ENCODE assay signal across 2 cellular contexts in the genomic region with DNA sequence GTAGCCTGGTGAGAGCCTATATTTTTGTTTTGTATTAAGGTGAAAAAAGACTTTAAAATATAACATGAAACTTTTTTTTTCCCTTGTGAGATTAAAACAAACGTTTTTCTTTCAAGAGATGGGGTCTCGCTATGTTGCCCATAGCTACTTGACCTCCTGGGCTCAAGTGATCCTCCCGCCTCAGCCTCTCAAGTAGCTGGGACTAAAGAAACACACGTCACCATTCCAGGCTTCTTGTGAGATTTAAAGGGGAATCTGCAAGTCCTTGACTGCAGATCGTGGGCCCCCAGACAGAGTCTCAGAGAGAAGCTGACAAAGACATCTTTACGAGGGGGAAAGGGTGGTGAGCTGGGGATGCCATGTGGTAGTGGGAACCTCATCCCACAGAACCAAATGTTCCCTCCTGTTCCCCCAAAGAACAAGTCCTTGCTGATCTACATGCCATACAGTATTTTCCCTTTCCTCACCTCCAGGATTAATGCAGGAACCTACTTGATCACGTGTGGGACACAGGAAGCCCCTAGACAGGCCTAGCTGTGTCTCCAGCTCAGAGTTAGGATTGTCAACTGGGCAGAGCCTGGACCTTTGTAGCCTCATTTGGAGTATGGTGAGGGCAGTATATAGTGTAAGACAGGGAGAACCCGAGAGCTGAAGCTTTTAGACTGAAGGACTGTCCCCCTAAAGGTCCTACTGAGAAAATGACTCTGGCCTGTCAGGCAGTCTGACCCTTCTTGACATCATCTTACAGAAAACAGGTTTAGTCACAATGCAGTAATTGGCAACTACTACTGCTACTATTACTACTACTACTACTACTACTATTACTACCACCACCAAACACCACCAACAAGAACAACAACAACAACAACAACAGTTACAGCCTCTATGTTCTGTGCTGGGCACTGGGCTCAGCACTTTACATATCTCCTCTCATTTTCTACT.
TF ChIP-seq lines count a peak whose summit lies in the region.

No MANE protein-coding gene starts in this region.

TF ChIP-seq in SK-N-SH, 30 proteins besides CTCF, POLR2A, EP300 and RAD21 (continued from another document):
- TF ChIP-seq, protein P1, sequence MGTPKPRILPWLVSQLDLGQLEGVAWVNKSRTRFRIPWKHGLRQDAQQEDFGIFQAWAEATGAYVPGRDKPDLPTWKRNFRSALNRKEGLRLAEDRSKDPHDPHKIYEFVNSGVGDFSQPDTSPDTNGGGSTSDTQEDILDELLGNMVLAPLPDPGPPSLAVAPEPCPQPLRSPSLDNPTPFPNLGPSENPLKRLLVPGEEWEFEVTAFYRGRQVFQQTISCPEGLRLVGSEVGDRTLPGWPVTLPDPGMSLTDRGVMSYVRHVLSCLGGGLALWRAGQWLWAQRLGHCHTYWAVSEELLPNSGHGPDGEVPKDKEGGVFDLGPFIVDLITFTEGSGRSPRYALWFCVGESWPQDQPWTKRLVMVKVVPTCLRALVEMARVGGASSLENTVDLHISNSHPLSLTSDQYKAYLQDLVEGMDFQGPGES (IDR thresholded peaks at IDR 0.05; ENCODE audit: low read depth, low read length), result no peak
- TF ChIP-seq FOSL2 (IDR thresholded peaks at IDR 0.05; ENCODE audit: borderline replicate concordance, low read depth) (no peak), NFIC (IDR thresholded peaks at IDR 0.05; ENCODE audit: borderline replicate concordance) (no peak), GATA2 (CRISPR knock-in tag; IDR thresholded peaks at IDR 0.05) (no peak), EZH2phosphoT487 (IDR thresholded peaks at IDR 0.05; ENCODE audit: borderline replicate concordance, low read depth) (no peak), FOXM1 (IDR thresholded peaks at IDR 0.05; ENCODE audit: low read depth) (no peak), FOXJ3 (CRISPR knock-in tag; IDR thresholded peaks at IDR 0.05) (no peak), MXI1 (IDR thresholded peaks at IDR 0.05; ENCODE audit: low read depth, low read length) (no peak), MEF2A (IDR thresholded peaks at IDR 0.05; ENCODE audit: borderline replicate concordance, low read depth) (no peak), SMC3 (IDR thresholded peaks at IDR 0.05; ENCODE audit: low read depth, low read length) (no peak), TCF12 (IDR thresholded peaks at IDR 0.05) (no peak), YY1 (IDR thresholded peaks at IDR 0.05; ENCODE audit: low read depth) (no peak), ELF1 (IDR thresholded peaks at IDR 0.05) (no peak), TEAD4 (IDR thresholded peaks at IDR 0.05; ENCODE audit: borderline replicate concordance, insufficient read depth) (no peak)
- TF ChIP-seq, protein P2, sequence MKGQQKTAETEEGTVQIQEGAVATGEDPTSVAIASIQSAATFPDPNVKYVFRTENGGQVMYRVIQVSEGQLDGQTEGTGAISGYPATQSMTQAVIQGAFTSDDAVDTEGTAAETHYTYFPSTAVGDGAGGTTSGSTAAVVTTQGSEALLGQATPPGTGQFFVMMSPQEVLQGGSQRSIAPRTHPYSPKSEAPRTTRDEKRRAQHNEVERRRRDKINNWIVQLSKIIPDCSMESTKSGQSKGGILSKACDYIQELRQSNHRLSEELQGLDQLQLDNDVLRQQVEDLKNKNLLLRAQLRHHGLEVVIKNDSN (IDR thresholded peaks at IDR 0.05; ENCODE audit: borderline replicate concordance, low read depth), result no peak
- TF ChIP-seq, protein P3, sequence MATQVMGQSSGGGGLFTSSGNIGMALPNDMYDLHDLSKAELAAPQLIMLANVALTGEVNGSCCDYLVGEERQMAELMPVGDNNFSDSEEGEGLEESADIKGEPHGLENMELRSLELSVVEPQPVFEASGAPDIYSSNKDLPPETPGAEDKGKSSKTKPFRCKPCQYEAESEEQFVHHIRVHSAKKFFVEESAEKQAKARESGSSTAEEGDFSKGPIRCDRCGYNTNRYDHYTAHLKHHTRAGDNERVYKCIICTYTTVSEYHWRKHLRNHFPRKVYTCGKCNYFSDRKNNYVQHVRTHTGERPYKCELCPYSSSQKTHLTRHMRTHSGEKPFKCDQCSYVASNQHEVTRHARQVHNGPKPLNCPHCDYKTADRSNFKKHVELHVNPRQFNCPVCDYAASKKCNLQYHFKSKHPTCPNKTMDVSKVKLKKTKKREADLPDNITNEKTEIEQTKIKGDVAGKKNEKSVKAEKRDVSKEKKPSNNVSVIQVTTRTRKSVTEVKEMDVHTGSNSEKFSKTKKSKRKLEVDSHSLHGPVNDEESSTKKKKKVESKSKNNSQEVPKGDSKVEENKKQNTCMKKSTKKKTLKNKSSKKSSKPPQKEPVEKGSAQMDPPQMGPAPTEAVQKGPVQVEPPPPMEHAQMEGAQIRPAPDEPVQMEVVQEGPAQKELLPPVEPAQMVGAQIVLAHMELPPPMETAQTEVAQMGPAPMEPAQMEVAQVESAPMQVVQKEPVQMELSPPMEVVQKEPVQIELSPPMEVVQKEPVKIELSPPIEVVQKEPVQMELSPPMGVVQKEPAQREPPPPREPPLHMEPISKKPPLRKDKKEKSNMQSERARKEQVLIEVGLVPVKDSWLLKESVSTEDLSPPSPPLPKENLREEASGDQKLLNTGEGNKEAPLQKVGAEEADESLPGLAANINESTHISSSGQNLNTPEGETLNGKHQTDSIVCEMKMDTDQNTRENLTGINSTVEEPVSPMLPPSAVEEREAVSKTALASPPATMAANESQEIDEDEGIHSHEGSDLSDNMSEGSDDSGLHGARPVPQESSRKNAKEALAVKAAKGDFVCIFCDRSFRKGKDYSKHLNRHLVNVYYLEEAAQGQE (IDR thresholded peaks at IDR 0.05; ENCODE audit: low read depth, low read length), result no peak

TF ChIP-seq in SK-N-SH treated with all-trans-retinoic acid at 6 μM for 48 hours, 23 proteins besides CTCF, POLR2A, EP300 and RAD21 (continued from another document):
- TF ChIP-seq, protein P4, sequence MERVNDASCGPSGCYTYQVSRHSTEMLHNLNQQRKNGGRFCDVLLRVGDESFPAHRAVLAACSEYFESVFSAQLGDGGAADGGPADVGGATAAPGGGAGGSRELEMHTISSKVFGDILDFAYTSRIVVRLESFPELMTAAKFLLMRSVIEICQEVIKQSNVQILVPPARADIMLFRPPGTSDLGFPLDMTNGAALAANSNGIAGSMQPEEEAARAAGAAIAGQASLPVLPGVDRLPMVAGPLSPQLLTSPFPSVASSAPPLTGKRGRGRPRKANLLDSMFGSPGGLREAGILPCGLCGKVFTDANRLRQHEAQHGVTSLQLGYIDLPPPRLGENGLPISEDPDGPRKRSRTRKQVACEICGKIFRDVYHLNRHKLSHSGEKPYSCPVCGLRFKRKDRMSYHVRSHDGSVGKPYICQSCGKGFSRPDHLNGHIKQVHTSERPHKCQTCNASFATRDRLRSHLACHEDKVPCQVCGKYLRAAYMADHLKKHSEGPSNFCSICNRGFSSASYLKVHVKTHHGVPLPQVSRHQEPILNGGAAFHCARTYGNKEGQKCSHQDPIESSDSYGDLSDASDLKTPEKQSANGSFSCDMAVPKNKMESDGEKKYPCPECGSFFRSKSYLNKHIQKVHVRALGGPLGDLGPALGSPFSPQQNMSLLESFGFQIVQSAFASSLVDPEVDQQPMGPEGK (CRISPR knock-in tag; IDR thresholded peaks at IDR 0.05; ENCODE audit: borderline replicate concordance), result no peak
- TF ChIP-seq, protein P5, sequence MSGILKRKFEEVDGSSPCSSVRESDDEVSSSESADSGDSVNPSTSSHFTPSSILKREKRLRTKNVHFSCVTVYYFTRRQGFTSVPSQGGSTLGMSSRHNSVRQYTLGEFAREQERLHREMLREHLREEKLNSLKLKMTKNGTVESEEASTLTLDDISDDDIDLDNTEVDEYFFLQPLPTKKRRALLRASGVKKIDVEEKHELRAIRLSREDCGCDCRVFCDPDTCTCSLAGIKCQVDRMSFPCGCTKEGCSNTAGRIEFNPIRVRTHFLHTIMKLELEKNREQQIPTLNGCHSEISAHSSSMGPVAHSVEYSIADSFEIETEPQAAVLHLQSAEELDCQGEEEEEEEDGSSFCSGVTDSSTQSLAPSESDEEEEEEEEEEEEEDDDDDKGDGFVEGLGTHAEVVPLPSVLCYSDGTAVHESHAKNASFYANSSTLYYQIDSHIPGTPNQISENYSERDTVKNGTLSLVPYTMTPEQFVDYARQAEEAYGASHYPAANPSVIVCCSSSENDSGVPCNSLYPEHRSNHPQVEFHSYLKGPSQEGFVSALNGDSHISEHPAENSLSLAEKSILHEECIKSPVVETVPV (CRISPR knock-in tag; IDR thresholded peaks at IDR 0.05), result no peak
- TF ChIP-seq ZNF70 (CRISPR knock-in tag; IDR thresholded peaks at IDR 0.05), result no peak
- no peak for TF ChIP-seq OSR1 (CRISPR knock-in tag; IDR thresholded peaks at IDR 0.05)
- TF ChIP-seq, protein P6, sequence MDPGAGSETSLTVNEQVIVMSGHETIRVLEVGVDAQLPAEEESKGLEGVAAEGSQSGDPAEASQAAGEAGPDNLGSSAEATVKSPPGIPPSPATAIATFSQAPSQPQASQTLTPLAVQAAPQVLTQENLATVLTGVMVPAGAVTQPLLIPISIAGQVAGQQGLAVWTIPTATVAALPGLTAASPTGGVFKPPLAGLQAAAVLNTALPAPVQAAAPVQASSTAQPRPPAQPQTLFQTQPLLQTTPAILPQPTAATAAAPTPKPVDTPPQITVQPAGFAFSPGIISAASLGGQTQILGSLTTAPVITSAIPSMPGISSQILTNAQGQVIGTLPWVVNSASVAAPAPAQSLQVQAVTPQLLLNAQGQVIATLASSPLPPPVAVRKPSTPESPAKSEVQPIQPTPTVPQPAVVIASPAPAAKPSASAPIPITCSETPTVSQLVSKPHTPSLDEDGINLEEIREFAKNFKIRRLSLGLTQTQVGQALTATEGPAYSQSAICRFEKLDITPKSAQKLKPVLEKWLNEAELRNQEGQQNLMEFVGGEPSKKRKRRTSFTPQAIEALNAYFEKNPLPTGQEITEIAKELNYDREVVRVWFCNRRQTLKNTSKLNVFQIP (CRISPR knock-in tag; IDR thresholded peaks at IDR 0.05; ENCODE audit: borderline replicate concordance, low read depth), result no peak
- TF ChIP-seq TOX (CRISPR knock-in tag; IDR thresholded peaks at IDR 0.05; ENCODE audit: borderline replicate concordance), result no peak
- TF ChIP-seq RARB (CRISPR knock-in tag; IDR thresholded peaks at IDR 0.05), result no peak
- no peak for TF ChIP-seq SNAI2 (CRISPR knock-in tag; IDR thresholded peaks at IDR 0.05)
- TF ChIP-seq PPARA (CRISPR knock-in tag; IDR thresholded peaks at IDR 0.05; ENCODE audit: borderline replicate concordance), result no peak
- no peak for TF ChIP-seq ZC3H10 (CRISPR knock-in tag; IDR thresholded peaks at IDR 0.05)
- TF ChIP-seq, protein P7, sequence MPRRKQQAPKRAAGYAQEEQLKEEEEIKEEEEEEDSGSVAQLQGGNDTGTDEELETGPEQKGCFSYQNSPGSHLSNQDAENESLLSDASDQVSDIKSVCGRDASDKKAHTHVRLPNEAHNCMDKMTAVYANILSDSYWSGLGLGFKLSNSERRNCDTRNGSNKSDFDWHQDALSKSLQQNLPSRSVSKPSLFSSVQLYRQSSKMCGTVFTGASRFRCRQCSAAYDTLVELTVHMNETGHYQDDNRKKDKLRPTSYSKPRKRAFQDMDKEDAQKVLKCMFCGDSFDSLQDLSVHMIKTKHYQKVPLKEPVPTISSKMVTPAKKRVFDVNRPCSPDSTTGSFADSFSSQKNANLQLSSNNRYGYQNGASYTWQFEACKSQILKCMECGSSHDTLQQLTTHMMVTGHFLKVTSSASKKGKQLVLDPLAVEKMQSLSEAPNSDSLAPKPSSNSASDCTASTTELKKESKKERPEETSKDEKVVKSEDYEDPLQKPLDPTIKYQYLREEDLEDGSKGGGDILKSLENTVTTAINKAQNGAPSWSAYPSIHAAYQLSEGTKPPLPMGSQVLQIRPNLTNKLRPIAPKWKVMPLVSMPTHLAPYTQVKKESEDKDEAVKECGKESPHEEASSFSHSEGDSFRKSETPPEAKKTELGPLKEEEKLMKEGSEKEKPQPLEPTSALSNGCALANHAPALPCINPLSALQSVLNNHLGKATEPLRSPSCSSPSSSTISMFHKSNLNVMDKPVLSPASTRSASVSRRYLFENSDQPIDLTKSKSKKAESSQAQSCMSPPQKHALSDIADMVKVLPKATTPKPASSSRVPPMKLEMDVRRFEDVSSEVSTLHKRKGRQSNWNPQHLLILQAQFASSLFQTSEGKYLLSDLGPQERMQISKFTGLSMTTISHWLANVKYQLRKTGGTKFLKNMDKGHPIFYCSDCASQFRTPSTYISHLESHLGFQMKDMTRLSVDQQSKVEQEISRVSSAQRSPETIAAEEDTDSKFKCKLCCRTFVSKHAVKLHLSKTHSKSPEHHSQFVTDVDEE (CRISPR knock-in tag; IDR thresholded peaks at IDR 0.05), result no peak
